Comparison of ENCODE assay signal across 9 cellular contexts in genomic region chr5:1118231-1118698, GRCh38. TPM values are rescaled to one million over a fixed set of nuclear protein-coding genes. Genes with fewer than 3 reads are reported as not detected.
DNase-seq lines count a peak whose midpoint lies in the region; ATAC-seq and TF ChIP-seq lines count a peak whose summit lies in the region.
"Had no signal": no experiment of that assay in that cellular context is flagged by ENCODE, and none has a peak within 500 bp of the region (broad histone marks: within the 10 kb centered on the region; RNA-seq: fewer than 3 reads in every experiment).

No MANE protein-coding gene starts in this region.

- no peaks in the 10 kb centered on the region for H3K27me3 ChIP-seq in SJCRH30
- H3K27me3 ChIP-seq in right atrium auricular region = no peaks in the 10 kb centered on the region
- no peaks in the 10 kb centered on the region for H3K27me3 ChIP-seq in suprapubic skin

- DNase-seq in NCI-H748 (lab: John Stamatoyannopoulos, UW; ENCODE audit: unreplicated experiment) = peak; percentile 83
- no peak for DNase-seq in NCI-H748 treated with DMSO at 0.1 percent for 48 hours (lab: John Stamatoyannopoulos, UW)
- DNase-seq in SJCRH30 = peak; percentile 92
- no peak for DNase-seq in right atrium auricular region (ENCODE audit: low spot score)
- no peak for DNase-seq in suprapubic skin (ENCODE audit: low spot score in 2 of 2)
- no peak for DNase-seq in NCI-H446 (lab: John Stamatoyannopoulos, UW)
- DNase-seq: activated CD8-positive, alpha-beta T cell treated with anti-CD3 and anti-CD28 coated beads, Interleukin-2, amount 10 ng/mL, durations not matched to agents 7 days and 5 days had no signal

- H3K4me3 ChIP-seq in SJCRH30 = no peak overlapping the region; the same call in 1 of the 2 replicates
- no peak overlapping the region for H3K4me3 ChIP-seq in right atrium auricular region
- H3K4me3 ChIP-seq in suprapubic skin = no peak overlapping the region

- H3K27ac ChIP-seq in SJCRH30 = peak overlapping the region; percentile 97
- H3K27ac ChIP-seq in right atrium auricular region = peak overlapping the region; percentile 75 to 81
- peak overlapping the region; percentile 10 for H3K27ac ChIP-seq in suprapubic skin

- 16% methylated on average over 16 of the region's 16 CpGs for WGBS in suprapubic skin

- H3K36me3 ChIP-seq in SJCRH30 (no peaks in the 10 kb centered on the region), right atrium auricular region (no peaks in the 10 kb centered on the region), suprapubic skin (no peaks in the 10 kb centered on the region)

- H3K9me3 ChIP-seq in SJCRH30 (replicated peaks) = no peaks in the 10 kb centered on the region
- no peaks in the 10 kb centered on the region for H3K9me3 ChIP-seq in right atrium auricular region
- H3K9me3 ChIP-seq in suprapubic skin = no peaks in the 10 kb centered on the region

- TF ChIP-seq EP300 in suprapubic skin (IDR thresholded peaks at IDR 0.05) = no peak

- TF ChIP-seq CTCF in right atrium auricular region (IDR thresholded peaks at IDR 0.05) (no peak), suprapubic skin (IDR thresholded peaks at IDR 0.05) (no peak)

- TF ChIP-seq POLR2A in suprapubic skin (IDR thresholded peaks at IDR 0.05) = no peak

- ATAC-seq in GM19397 (IDR thresholded peaks at IDR 0.05; ENCODE audit: unreplicated experiment) (no peak), HG03045 (IDR thresholded peaks at IDR 0.05; ENCODE audit: unreplicated experiment) (no peak)
- ATAC-seq: activated CD8-positive, alpha-beta T cell treated with anti-CD3 and anti-CD28 coated beads, Interleukin-2, amount 10 ng/mL, durations not matched to agents 7 days and 5 days had no signal

- H3K4me1 ChIP-seq in SJCRH30 (peaks cover 65% of the 10 kb centered on the region), right atrium auricular region (peaks cover 0 to 55% of the 10 kb centered on the region in 2 donors), suprapubic skin (peaks cover 22% of the 10 kb centered on the region)

RNA-seq across cellular contexts. Expression of gene SLC12A7, which starts 6.4 kb away (rescaled TPM):
- 11.5 and 12.0 TPM in 2 replicates for total RNA-seq in SJCRH30 (2014; rRNA removed; shearing (Covaris generic))
- 10 to 100 TPM; 28.5 to 42.3 TPM for total RNA-seq in right atrium auricular region
- total RNA-seq in suprapubic skin = 10 to 100 TPM in 3 of 4 donors, 1 to 10 TPM in 1; 8.6 to 29.0 (median 21.5) TPM

Comparison
In these comparisons a context has a peak if more than half of its experiments do, and no peak if none do; other contexts are left out.
1. DNase-seq: peak in NCI-H748 (single experiment) and SJCRH30 (2 of 2); none in NCI-H748 treated with DMSO at 0.1 percent for 48 hours (single experiment), right atrium auricular region (single experiment), suprapubic skin (0 of 2) and NCI-H446 (0 of 2).
2. H3K27ac ChIP-seq: peak in every context shown above with its lines; median percentile 97 in SJCRH30; 78 in right atrium auricular region; 10 in suprapubic skin.